20 cellular contexts compared by ENCODE assay signal in the genomic region with DNA sequence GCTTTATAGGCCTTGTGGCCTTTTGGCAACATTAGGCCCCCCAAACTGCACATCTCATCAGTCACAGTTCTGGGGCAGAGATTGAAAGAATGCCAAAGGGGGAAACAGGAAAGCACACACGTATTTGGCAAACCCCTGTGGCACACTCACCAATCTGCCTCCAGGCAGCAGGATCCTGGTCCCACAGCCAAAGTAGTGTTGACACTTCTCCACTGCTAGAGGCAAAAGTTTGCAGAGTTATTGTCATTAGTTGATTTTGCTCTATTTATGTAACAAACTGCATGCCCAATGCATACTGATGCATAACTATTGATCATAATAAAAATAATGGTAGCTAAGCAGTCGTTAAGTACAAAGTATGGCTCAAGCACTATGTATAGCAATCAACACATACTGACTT. TPM values are rescaled to one million over a fixed set of nuclear protein-coding genes. Genes with fewer than 3 reads are reported as not detected.
DNase-seq lines count a peak whose midpoint lies in the region; ATAC-seq, FAIRE-seq and TF ChIP-seq lines count a peak whose summit lies in the region.
"Had no signal": no experiment of that assay in that cellular context is flagged by ENCODE, and none has a peak within 500 bp of the region (broad histone marks: within the 10 kb centered on the region; RNA-seq: fewer than 3 reads in every experiment).

No MANE protein-coding gene starts in this region.

- no peak for TF ChIP-seq CTCF in 22Rv1 (IDR thresholded peaks at IDR 0.05)
- no peak for TF ChIP-seq CTCF in A549 (IDR thresholded peaks at IDR 0.05)
- TF ChIP-seq CTCF in LNCaP clone FGC (IDR thresholded peaks at IDR 0.05; ENCODE audit: control insufficient read depth, extremely low read depth, insufficient read depth) = no peak
- TF ChIP-seq CTCF in tibial nerve (IDR thresholded peaks at IDR 0.05) = no peak

- DNase-seq in A549 (ENCODE audit: low read depth in 1 of 2, low spot score in 1 of 2) (no peak), LNCaP clone FGC (ENCODE audit: low read depth) (peak; percentile 14), NCI-H82 (lab: John Stamatoyannopoulos, UW) (no peak), tibial nerve (ENCODE audit: low spot score in 2 of 2) (no peak), foreskin melanocyte (no peak)
- DNase-seq: ACHN; BE2C; C1 segment of cervical spinal cord; Caco-2; Calu3; CD4-positive, alpha-beta T cell; CD8-positive, alpha-beta T cell; DMS79 treated with DMSO at 0.1 percent for 48 hours; GF-D8 had no signal

- POLR2A ChIA-PET in A549 (lab: Yijun Ruan, JAX) = no interaction called here

- no peaks in the 10 kb centered on the region for H3K4me1 ChIP-seq in A549
- H3K4me1 ChIP-seq in tibial nerve = no peaks in the 10 kb centered on the region
- H3K4me1 ChIP-seq: BE2C, Caco-2 had no signal

- FAIRE-seq in A549 (lab: Jason Lieb, UNC) = peak; percentile 32
- FAIRE-seq: D721Med, G401.6, GM12891, GM19239 had no signal

- no peak overlapping the region for H3K4me2 ChIP-seq in A549
- H3K4me2 ChIP-seq: BLaER1 had no signal

- TF ChIP-seq RAD21 in A549 (conservative IDR thresholded peaks at IDR 0.05 in 1 of 2, IDR thresholded peaks at IDR 0.05 in 1 of 2) = no peak

- CTCF ChIA-PET in A549 (lab: Yijun Ruan, JAX) = no interaction called here

- ATAC-seq in A549 = no peak
- ATAC-seq: CD8-positive, alpha-beta T cell had no signal

- WGBS in A549 (ENCODE audit: missing lambda C conversion rate) = 2% methylated on average over 2 of the region's 2 CpGs
- 70 to 74% methylated on average over 2 of the region's 2 CpGs for WGBS in tibial nerve, 2 donors

- TF ChIP-seq POLR2A in A549 (IDR thresholded peaks at IDR 0.05; ENCODE audit: low read length) (no peak), tibial nerve (IDR thresholded peaks at IDR 0.05) (no peak)

- H3K27ac ChIP-seq in 22Rv1 = peak overlapping the region; percentile 85
- no peak overlapping the region for H3K27ac ChIP-seq in A549
- no peak overlapping the region for H3K27ac ChIP-seq in tibial nerve
- H3K27ac ChIP-seq: BLaER1 had no signal

- no peak overlapping the region for H3K4me3 ChIP-seq in A549
- H3K4me3 ChIP-seq in LNCaP clone FGC (ENCODE audit: low read depth, low read length) = no peak overlapping the region
- H3K4me3 ChIP-seq in tibial nerve = no peak overlapping the region
- H3K4me3 ChIP-seq: BLaER1 had no signal

- peaks cover 0 to 12% (median 0%) of the 10 kb centered on the region in 3 donors for H3K36me3 ChIP-seq in tibial nerve
- H3K36me3 ChIP-seq: BE2C, BLaER1 had no signal

- H3K9me3 ChIP-seq in A549 (no peaks in the 10 kb centered on the region), tibial nerve (peaks cover 0 to 4% (median 0%) of the 10 kb centered on the region in 4 donors)
- H3K9me3 ChIP-seq: BE2C, BLaER1, Caco-2 had no signal

- H3K27me3 ChIP-seq in tibial nerve = no peaks in the 10 kb centered on the region
- H3K27me3 ChIP-seq: BE2C, BLaER1 had no signal

- TF ChIP-seq EP300 in A549 (IDR thresholded peaks at IDR 0.05) = no peak
- no peak for TF ChIP-seq EP300 in tibial nerve (IDR thresholded peaks at IDR 0.05)

TF ChIP-seq in A549, 52 proteins besides CTCF, POLR2A, EP300 and RAD21:
- TF ChIP-seq RCOR1 (IDR thresholded peaks at IDR 0.05; ENCODE audit: low read depth, low read length) (no peak), RNF2 (IDR thresholded peaks at IDR 0.05; ENCODE audit: borderline replicate concordance, low read depth) (no peak), KDM5A (IDR thresholded peaks at IDR 0.05) (no peak), TP53 (CRISPR knock-in tag; IDR thresholded peaks at IDR 0.05) (no peak), ZNF302 (CRISPR knock-in tag; IDR thresholded peaks at IDR 0.05) (no peak), EHMT2 (IDR thresholded peaks at IDR 0.05; ENCODE audit: low read depth) (no peak), POLR2AphosphoS2 (conservative IDR thresholded peaks at IDR 0.05; ENCODE audit: low read length) (no peak), EHF (CRISPR knock-in tag; IDR thresholded peaks at IDR 0.05) (no peak), BHLHE40 (IDR thresholded peaks at IDR 0.05; ENCODE audit: low read depth, low read length) (no peak), CHD4 (IDR thresholded peaks at IDR 0.05; ENCODE audit: borderline replicate concordance) (no peak), JUN (IDR thresholded peaks at IDR 0.05) (no peak), HEYL (CRISPR knock-in tag; IDR thresholded peaks at IDR 0.05) (no peak)
- TF ChIP-seq, protein P1, sequence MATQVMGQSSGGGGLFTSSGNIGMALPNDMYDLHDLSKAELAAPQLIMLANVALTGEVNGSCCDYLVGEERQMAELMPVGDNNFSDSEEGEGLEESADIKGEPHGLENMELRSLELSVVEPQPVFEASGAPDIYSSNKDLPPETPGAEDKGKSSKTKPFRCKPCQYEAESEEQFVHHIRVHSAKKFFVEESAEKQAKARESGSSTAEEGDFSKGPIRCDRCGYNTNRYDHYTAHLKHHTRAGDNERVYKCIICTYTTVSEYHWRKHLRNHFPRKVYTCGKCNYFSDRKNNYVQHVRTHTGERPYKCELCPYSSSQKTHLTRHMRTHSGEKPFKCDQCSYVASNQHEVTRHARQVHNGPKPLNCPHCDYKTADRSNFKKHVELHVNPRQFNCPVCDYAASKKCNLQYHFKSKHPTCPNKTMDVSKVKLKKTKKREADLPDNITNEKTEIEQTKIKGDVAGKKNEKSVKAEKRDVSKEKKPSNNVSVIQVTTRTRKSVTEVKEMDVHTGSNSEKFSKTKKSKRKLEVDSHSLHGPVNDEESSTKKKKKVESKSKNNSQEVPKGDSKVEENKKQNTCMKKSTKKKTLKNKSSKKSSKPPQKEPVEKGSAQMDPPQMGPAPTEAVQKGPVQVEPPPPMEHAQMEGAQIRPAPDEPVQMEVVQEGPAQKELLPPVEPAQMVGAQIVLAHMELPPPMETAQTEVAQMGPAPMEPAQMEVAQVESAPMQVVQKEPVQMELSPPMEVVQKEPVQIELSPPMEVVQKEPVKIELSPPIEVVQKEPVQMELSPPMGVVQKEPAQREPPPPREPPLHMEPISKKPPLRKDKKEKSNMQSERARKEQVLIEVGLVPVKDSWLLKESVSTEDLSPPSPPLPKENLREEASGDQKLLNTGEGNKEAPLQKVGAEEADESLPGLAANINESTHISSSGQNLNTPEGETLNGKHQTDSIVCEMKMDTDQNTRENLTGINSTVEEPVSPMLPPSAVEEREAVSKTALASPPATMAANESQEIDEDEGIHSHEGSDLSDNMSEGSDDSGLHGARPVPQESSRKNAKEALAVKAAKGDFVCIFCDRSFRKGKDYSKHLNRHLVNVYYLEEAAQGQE (IDR thresholded peaks at IDR 0.05) = no peak
- TF ChIP-seq, protein P2, sequence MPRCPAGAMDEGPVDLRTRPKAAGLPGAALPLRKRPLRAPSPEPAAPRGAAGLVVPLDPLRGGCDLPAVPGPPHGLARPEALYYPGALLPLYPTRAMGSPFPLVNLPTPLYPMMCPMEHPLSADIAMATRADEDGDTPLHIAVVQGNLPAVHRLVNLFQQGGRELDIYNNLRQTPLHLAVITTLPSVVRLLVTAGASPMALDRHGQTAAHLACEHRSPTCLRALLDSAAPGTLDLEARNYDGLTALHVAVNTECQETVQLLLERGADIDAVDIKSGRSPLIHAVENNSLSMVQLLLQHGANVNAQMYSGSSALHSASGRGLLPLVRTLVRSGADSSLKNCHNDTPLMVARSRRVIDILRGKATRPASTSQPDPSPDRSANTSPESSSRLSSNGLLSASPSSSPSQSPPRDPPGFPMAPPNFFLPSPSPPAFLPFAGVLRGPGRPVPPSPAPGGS (IDR thresholded peaks at IDR 0.05) = no peak

RNA-seq across cellular contexts. Expression of a gene that starts 45.1 kb away (rescaled TPM):
- 1.9 and 3.1 TPM in 2 replicates for polyA plus RNA-seq in A549 (2011; rRNA removed)
- 0.12 and 0.16 TPM in 2 replicates for polyA plus RNA-seq in A549 (2012; cell fraction: cytosol; rRNA removed)
- polyA plus RNA-seq in A549 (2012; cell fraction: nucleus; rRNA removed) = 0.10 and 0.20 TPM in 2 replicates
- polyA plus RNA-seq in A549 (2017; fragmentation: RNase III; extraction: RNeasy Plus Mini Kit Qiagen cat#74134 plus additional on column Dnase treatment) = 0.77 to 1.3 TPM (median 0.87 TPM) in 3 replicates
- 0.73 and 1.2 TPM in 2 replicates for polyA minus RNA-seq in A549 (2011; rRNA and poly(A)+ RNA removed)
- total RNA-seq in tibial nerve = 1 to 10 TPM in 3 of 4 donors, under 1 TPM in 1; 0.90 to 7.5 (median 3.1) TPM

RNA-seq across cellular contexts. Expression of a gene that starts 45.2 kb away (rescaled TPM):
- polyA plus RNA-seq in A549 (2011; rRNA removed) = 12.6 and 21.2 TPM in 2 replicates
- polyA plus RNA-seq in A549 (2012; cell fraction: cytosol; rRNA removed) = 7.7 and 11.2 TPM in 2 replicates
- 4.8 and 5.2 TPM in 2 replicates for polyA plus RNA-seq in A549 (2012; cell fraction: nucleus; rRNA removed)
- 18.4 to 20.0 TPM (median 19.9 TPM) in 3 replicates for polyA plus RNA-seq in A549 (2017; fragmentation: RNase III; extraction: RNeasy Plus Mini Kit Qiagen cat#74134 plus additional on column Dnase treatment)
- 7.1 and 7.7 TPM in 2 replicates for polyA minus RNA-seq in A549 (2011; rRNA and poly(A)+ RNA removed)
- 10 to 100 TPM in 1 of 4 donors, 1 to 10 TPM in 3; 5.1 to 14.7 (median 9.1) TPM for total RNA-seq in tibial nerve
